In the genomic region with DNA sequence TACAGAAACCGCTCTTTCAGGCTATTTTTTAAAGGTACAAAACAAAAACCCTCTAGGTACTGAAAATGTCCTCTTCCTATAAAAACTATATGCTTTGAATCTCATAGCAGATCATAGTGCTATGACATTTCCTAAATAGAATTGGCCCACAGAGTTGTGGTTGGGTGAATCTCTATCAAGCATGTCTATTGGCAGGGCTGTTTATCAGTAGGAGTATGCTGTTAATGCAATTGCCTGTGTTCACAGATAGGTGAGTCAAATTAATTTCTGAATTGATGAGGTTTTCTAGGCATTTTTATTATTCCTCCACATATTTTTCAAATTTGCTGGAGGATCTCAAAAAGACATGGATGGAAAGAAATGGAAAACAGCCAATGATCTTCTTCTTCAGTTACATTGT, we compare ENCODE assay signal across 17 cellular contexts.
A peak's percentile ranks its signal among the peaks of the same experiment; 100 is the strongest.
DNase-seq lines count a peak whose midpoint lies in the region; ATAC-seq, FAIRE-seq and TF ChIP-seq lines count a peak whose summit lies in the region.
"Had no signal": no experiment of that assay in that cellular context is flagged by ENCODE, and none has a peak within 500 bp of the region (broad histone marks: within the 10 kb centered on the region; RNA-seq: fewer than 3 reads in every experiment).

No MANE protein-coding gene starts in this region.

- TF ChIP-seq CTCF in D721Med (IDR thresholded peaks at IDR 0.05; ENCODE audit: insufficient read depth, missing control alignments) = no peak

- FAIRE-seq in GM12891 (lab: Jason Lieb, UNC) (peak; percentile 28), D721Med (lab: Jason Lieb, UNC) (no peak)
- FAIRE-seq: endometrium had no signal

- no peak for TF ChIP-seq POLR2A in GM12891 (IDR thresholded peaks at IDR 0.05; ENCODE audit: low read depth, low read length)

- ATAC-seq in GM18907 (IDR thresholded peaks at IDR 0.05; ENCODE audit: unreplicated experiment) (peak; percentile 41), HG02885 (IDR thresholded peaks at IDR 0.05; ENCODE audit: poor library complexity, unreplicated experiment) (peak; percentile 37), HG03175 (IDR thresholded peaks at IDR 0.05; ENCODE audit: unreplicated experiment) (no peak), GM21825 (IDR thresholded peaks at IDR 0.05; ENCODE audit: unreplicated experiment) (no peak), HG03520 (IDR thresholded peaks at IDR 0.05; ENCODE audit: unreplicated experiment) (no peak)
- ATAC-seq: heart left ventricle had no signal

- DNase-seq in GM12891 (ENCODE audit: insufficient read length, low spot score) = no peak
- peak; percentile 6 for DNase-seq in OCI-M1 (lab: John Stamatoyannopoulos, UW)
- no peak for DNase-seq in D721Med (ENCODE audit: insufficient read length, low spot score)
- DNase-seq: activated gamma-delta T cell treated with Interleukin-2 at 50 U/mL for 16 hours; brain microvascular endothelial cell; cortex of kidney; heart left ventricle; NCI-H187 treated with DMSO at 0.1 percent for 48 hours; posterior cingulate gyrus; sigmoid colon; stimulated activated naive CD4-positive, alpha-beta T cell treated with Interleukin-2 at 50 U/mL for 16 hours had no signal

TF ChIP-seq in GM12891, 5 proteins besides CTCF, POLR2A, EP300 and RAD21:
- TF ChIP-seq SPI1 (IDR thresholded peaks at IDR 0.05; ENCODE audit: low read depth, low read length) (no peak), POLR2AphosphoS5 (IDR thresholded peaks at IDR 0.05; ENCODE audit: low read depth, low read length) (no peak), PAX5 (IDR thresholded peaks at IDR 0.05; ENCODE audit: insufficient read depth, low read length, severe bottlenecking) (no peak), POU2F2 (IDR thresholded peaks at IDR 0.05; ENCODE audit: low read depth, low read length) (no peak), TAF1 (IDR thresholded peaks at IDR 0.05; ENCODE audit: low read depth, low read length) (no peak)
TF ChIP-seq in GM12891: peak in this region for 0.

Comparison
In these comparisons a context has a peak if more than half of its experiments do, and no peak if none do; other contexts are left out.
1. ATAC-seq: peak in GM18907 (single experiment) and HG02885 (single experiment); none in HG03175 (single experiment), GM21825 (single experiment) and HG03520 (single experiment).